17 cellular contexts compared by ENCODE assay signal in the genomic region with DNA sequence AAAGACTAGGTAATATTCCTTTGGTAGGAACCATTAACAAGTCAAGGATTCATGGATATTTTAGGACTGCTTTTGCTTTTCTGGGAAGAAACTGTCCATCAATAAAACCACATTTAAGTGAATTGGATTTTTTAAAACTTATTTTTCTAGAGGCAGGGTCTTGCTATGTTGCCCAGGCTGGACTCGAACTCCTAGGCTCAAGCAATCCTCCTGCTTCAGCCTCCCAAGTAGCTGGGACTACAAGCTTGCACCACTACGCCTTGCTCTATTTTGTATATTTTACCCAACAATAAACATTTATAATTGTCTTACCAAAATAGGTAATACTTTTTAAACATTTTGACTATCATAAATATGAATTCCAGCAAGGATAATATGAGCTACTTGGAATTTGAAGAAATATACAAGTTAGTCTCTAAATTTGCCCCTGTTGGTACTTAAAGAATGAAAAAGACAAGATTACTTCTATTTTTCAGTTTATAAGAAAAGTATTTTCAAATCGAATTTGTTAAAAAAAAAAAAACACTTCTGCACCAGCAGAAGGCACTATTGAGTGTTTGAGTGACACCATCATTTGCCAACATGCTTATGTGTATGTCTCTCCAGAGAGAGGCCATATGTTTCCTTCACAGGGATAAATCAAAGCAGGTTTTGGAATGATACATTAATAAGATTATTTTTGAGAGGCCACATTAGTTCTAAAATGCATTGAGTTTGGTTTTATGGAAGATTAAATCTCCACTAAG. TPM values are rescaled to one million over a fixed set of nuclear protein-coding genes. Genes with fewer than 3 reads are reported as not detected.
DNase-seq lines count a peak whose midpoint lies in the region; ATAC-seq, FAIRE-seq and TF ChIP-seq lines count a peak whose summit lies in the region.
"Had no signal": no experiment of that assay in that cellular context is flagged by ENCODE, and none has a peak within 500 bp of the region (broad histone marks: within the 10 kb centered on the region; RNA-seq: fewer than 3 reads in every experiment).

No MANE protein-coding gene starts in this region.

- no peaks in the 10 kb centered on the region for H3K9me3 ChIP-seq in HEK293 (ENCODE audit: control insufficient read depth, insufficient read depth, low read depth, low read length)

- H3K4me1 ChIP-seq in HEK293 (ENCODE audit: control insufficient read depth, insufficient read depth, low read length) (no peaks in the 10 kb centered on the region), foreskin keratinocyte (no peaks in the 10 kb centered on the region)

- FAIRE-seq in D721Med (lab: Jason Lieb, UNC): peak; percentile 96
- FAIRE-seq in GM12892 (lab: Jason Lieb, UNC): no peak
- FAIRE-seq: frontal cortex, urothelium cell line had no signal

- ATAC-seq in foreskin keratinocyte (no peak), GM18870 (IDR thresholded peaks at IDR 0.05; ENCODE audit: unreplicated experiment) (no peak)

- no peak for TF ChIP-seq POLR2A in GM12892 (IDR thresholded peaks at IDR 0.05; ENCODE audit: low read depth, low read length)

- H3K27me3 ChIP-seq in foreskin keratinocyte: no peaks in the 10 kb centered on the region

- TF ChIP-seq CTCF in D721Med (IDR thresholded peaks at IDR 0.05; ENCODE audit: insufficient read depth, missing control alignments) (no peak), HEK293 (tag by site-specific recombination; IDR thresholded peaks at IDR 0.05) (no peak), foreskin keratinocyte (conservative IDR thresholded peaks at IDR 0.05) (peak; percentile 43)

- peaks cover 2 to 21% of the 10 kb centered on the region in 2 experiments for H3K36me3 ChIP-seq in HEK293 (ENCODE audit: control insufficient read depth in 2 of 2, insufficient read depth in 1 of 2, low read length in 2 of 2)

- no peak overlapping the region for H3K4me3 ChIP-seq in HEK293 (ENCODE audit: low read depth, low read length)

- POLR2A ChIA-PET in HEK293 (lab: Yijun Ruan, JAX): interaction anchor here (0.7 kb wide), 1 partner anchor 31 kb away, joined by 3 read pairs; no protein-coding TSS in a partner anchor

- no peak overlapping the region for H3K27ac ChIP-seq in HEK293 (ENCODE audit: extremely low read depth, low read depth, low read length)
- H3K27ac ChIP-seq in foreskin keratinocyte: no peak overlapping the region

- CTCF ChIA-PET in HEK293 (lab: Yijun Ruan, JAX): interaction anchor here (0.7 to 0.9 kb wide), 3 partner anchors 16 to 99 kb away, joined by 3 read pairs; no protein-coding TSS in a partner anchor

- DNase-seq in D721Med (ENCODE audit: insufficient read length, low spot score): peak; percentile 44
- peak; percentile 2 for DNase-seq in RPMI7951 (ENCODE audit: low read depth)
- no peak for DNase-seq in foreskin keratinocyte
- DNase-seq in NCI-H2107 (lab: John Stamatoyannopoulos, UW): no peak
- no peak for DNase-seq in dedifferentiated amniotic fluid mesenchymal stem cell (ENCODE audit: extremely low spot score)
- DNase-seq in GM12892 (ENCODE audit: insufficient read length): no peak
- DNase-seq: aorta, mammary epithelial cell, NCI-H1417, retina, SW 1271 had no signal

TF ChIP-seq in HEK293, 187 proteins besides CTCF, POLR2A, EP300 and RAD21:
- TF ChIP-seq, protein P1, sequence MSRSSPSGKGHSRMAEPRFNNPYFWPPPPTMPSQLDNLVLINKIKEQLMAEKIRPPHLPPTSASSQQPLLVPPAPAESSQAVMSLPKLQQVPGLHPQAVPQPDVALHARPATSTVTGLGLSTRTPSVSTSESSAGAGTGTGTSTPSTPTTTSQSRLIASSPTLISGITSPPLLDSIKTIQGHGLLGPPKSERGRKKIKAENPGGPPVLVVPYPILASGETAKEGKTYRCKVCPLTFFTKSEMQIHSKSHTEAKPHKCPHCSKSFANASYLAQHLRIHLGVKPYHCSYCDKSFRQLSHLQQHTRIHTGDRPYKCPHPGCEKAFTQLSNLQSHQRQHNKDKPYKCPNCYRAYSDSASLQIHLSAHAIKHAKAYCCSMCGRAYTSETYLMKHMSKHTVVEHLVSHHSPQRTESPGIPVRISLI (tag by site-specific recombination; IDR thresholded peaks at IDR 0.05): no peak
- 0 out of 2 replicates have a peak, but pooled peaks have one; percentile 38 for TF ChIP-seq ZNF121 (tag by site-specific recombination; IDR thresholded peaks at IDR 0.05)
- TF ChIP-seq ZNF658 (tag by site-specific recombination; IDR thresholded peaks at IDR 0.05): no peak

RNA-seq across cellular contexts. Expression of a gene that starts 60.0 kb away (rescaled TPM):
- not detected in 2 replicates for total RNA-seq in RPMI7951 (2014; rRNA removed; shearing (Covaris generic))
- total RNA-seq in foreskin keratinocyte: not detected in 2 replicates
- not detected in 2 replicates for polyA plus RNA-seq in foreskin keratinocyte
- not detected for polyA plus RNA-seq in GM12892 (2012; ENCODE audit: missing spikeins)
- total RNA-seq: activated CD8-positive, alpha-beta memory T cell treated with anti-CD3 and anti-CD28 coated beads for 36 hours; aorta; Daoy; mammary epithelial cell had no signal
- polyA plus RNA-seq: mammary epithelial cell had no signal

Comparison
In these comparisons a context has a peak if more than half of its experiments do, and no peak if none do; other contexts are left out.
1. DNase-seq: peak in D721Med (single experiment) and RPMI7951 (single experiment); none in foreskin keratinocyte (0 of 2), NCI-H2107 (single experiment), dedifferentiated amniotic fluid mesenchymal stem cell (single experiment) and GM12892 (single experiment).